ENCODE assay signal across 1 cellular context in genomic region chr14:104676694-104677505, GRCh38.
TF ChIP-seq lines count a peak whose summit lies in the region.

No MANE protein-coding gene starts in this region.

TF ChIP-seq in IMR-90, 13 proteins besides CTCF, POLR2A, EP300 and RAD21:
- TF ChIP-seq ELK1 (IDR thresholded peaks at IDR 0.05; ENCODE audit: borderline replicate concordance, low read depth, low read length), result no peak
- TF ChIP-seq RCOR1 (IDR thresholded peaks at IDR 0.05; ENCODE audit: insufficient replicate concordance, low read length), result no peak
- TF ChIP-seq BHLHE40 (IDR thresholded peaks at IDR 0.05; ENCODE audit: low read depth, low read length), result no peak
- no peak for TF ChIP-seq RFX5 (IDR thresholded peaks at IDR 0.05; ENCODE audit: low read depth, low read length)
- no peak for TF ChIP-seq CEBPB (IDR thresholded peaks at IDR 0.05; ENCODE audit: low read depth, low read length)
- TF ChIP-seq NFE2L2 (IDR thresholded peaks at IDR 0.05; ENCODE audit: low read depth, low read length), result no peak
- TF ChIP-seq MAFK (IDR thresholded peaks at IDR 0.05; ENCODE audit: low read depth, low read length), result no peak
- no peak for TF ChIP-seq SMC3 (IDR thresholded peaks at IDR 0.05; ENCODE audit: low read depth, low read length)
- no peak for TF ChIP-seq MAZ (IDR thresholded peaks at IDR 0.05; ENCODE audit: borderline replicate concordance, low read depth, low read length)
- no peak for TF ChIP-seq MXI1 (IDR thresholded peaks at IDR 0.05; ENCODE audit: borderline replicate concordance, low read depth, low read length)
- TF ChIP-seq FOS (IDR thresholded peaks at IDR 0.05; ENCODE audit: low read depth, low read length), result no peak
- TF ChIP-seq, protein P1, sequence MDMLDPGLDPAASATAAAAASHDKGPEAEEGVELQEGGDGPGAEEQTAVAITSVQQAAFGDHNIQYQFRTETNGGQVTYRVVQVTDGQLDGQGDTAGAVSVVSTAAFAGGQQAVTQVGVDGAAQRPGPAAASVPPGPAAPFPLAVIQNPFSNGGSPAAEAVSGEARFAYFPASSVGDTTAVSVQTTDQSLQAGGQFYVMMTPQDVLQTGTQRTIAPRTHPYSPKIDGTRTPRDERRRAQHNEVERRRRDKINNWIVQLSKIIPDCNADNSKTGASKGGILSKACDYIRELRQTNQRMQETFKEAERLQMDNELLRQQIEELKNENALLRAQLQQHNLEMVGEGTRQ (IDR thresholded peaks at IDR 0.05; ENCODE audit: low read depth, low read length), result no peak
- TF ChIP-seq CHD1 (IDR thresholded peaks at IDR 0.05; ENCODE audit: low read depth, low read length), result no peak
